In genomic region chr9:16680965-16681658, GRCh38 we compare ENCODE assay signal across 17 cellular contexts.
DNase-seq lines count a peak whose midpoint lies in the region; ATAC-seq, FAIRE-seq and TF ChIP-seq lines count a peak whose summit lies in the region.
"Had no signal": no experiment of that assay in that cellular context is flagged by ENCODE, and none has a peak within 500 bp of the region (broad histone marks: within the 10 kb centered on the region; RNA-seq: fewer than 3 reads in every experiment).

No MANE protein-coding gene starts in this region.

- no peak overlapping the region for H3K4me3 ChIP-seq in HFF-Myc (replicated peaks; ENCODE audit: low read depth, low read length)
- H3K4me3 ChIP-seq in astrocyte of the spinal cord (ENCODE audit: low read depth, low read length), result no peak overlapping the region
- H3K4me3 ChIP-seq: gastrocnemius medialis, HAP-1 had no signal

- TF ChIP-seq CTCF in AG09319 (IDR thresholded peaks at IDR 0.05; ENCODE audit: low read depth, low read length) (no peak), HFF-Myc (IDR thresholded peaks at IDR 0.05; ENCODE audit: low read depth, low read length, missing control alignments) (no peak), astrocyte of the spinal cord (IDR thresholded peaks at IDR 0.05; ENCODE audit: low read depth, low read length) (no peak)

- peak; percentile 54 for DNase-seq in AG09319 (ENCODE audit: extremely low read depth, low read depth)
- peak; percentile 94 for DNase-seq in HFF-Myc (ENCODE audit: extremely low read depth, low read depth)
- peak; percentile 61 for DNase-seq in astrocyte of the spinal cord (ENCODE audit: low read depth, low spot score)
- peak; percentile 62 for DNase-seq in lung microvascular endothelial cell (ENCODE audit: low read depth in 2 of 2)
- no peak for DNase-seq in NCI-H1048 (lab: John Stamatoyannopoulos, UW)
- DNase-seq in superior temporal gyrus (ENCODE audit: extremely low spot score), result no peak
- DNase-seq in urothelium cell line (ENCODE audit: low spot score), result no peak
- DNase-seq: effector memory CD4-positive, alpha-beta T cell; gastrocnemius medialis; naive B cell; NCI-H2081 treated with DMSO at 0.1 percent for 48 hours; NCI-H526 treated with DMSO at 0.1 percent for 48 hours; OCI-M1; stimulated activated naive CD8-positive, alpha-beta T cell treated with anti-CD3 and anti-CD28 coated beads, Interleukin-15, Interleukin-2, amounts not matched to agents 100 U/mL and 50 U/mL, for 24 hours had no signal

- in situ Hi-C loops in astrocyte of the spinal cord (cut with HindIII; ENCODE audit: low sequenced_read_pairs), result no loop called here

- ATAC-seq in HG02759 (IDR thresholded peaks at IDR 0.05; ENCODE audit: unreplicated experiment), result no peak
- ATAC-seq: gastrocnemius medialis; stimulated activated naive CD8-positive, alpha-beta T cell treated with anti-CD3 and anti-CD28 coated beads, Interleukin-15, Interleukin-2, amounts not matched to agents 100 U/mL and 50 U/mL, for 24 hours had no signal

- no peak for FAIRE-seq in urothelium cell line (lab: Jason Lieb, UNC)
- FAIRE-seq: TTC549 had no signal

Comparison
In these comparisons a context has a peak if more than half of its experiments do, and no peak if none do; other contexts are left out.
1. DNase-seq: peak in AG09319 (single experiment), HFF-Myc (single experiment), astrocyte of the spinal cord (single experiment) and lung microvascular endothelial cell (2 of 2); none in NCI-H1048 (single experiment), superior temporal gyrus (single experiment) and urothelium cell line (single experiment).